Comparison of ENCODE assay signal across 8 cellular contexts in the genomic region with DNA sequence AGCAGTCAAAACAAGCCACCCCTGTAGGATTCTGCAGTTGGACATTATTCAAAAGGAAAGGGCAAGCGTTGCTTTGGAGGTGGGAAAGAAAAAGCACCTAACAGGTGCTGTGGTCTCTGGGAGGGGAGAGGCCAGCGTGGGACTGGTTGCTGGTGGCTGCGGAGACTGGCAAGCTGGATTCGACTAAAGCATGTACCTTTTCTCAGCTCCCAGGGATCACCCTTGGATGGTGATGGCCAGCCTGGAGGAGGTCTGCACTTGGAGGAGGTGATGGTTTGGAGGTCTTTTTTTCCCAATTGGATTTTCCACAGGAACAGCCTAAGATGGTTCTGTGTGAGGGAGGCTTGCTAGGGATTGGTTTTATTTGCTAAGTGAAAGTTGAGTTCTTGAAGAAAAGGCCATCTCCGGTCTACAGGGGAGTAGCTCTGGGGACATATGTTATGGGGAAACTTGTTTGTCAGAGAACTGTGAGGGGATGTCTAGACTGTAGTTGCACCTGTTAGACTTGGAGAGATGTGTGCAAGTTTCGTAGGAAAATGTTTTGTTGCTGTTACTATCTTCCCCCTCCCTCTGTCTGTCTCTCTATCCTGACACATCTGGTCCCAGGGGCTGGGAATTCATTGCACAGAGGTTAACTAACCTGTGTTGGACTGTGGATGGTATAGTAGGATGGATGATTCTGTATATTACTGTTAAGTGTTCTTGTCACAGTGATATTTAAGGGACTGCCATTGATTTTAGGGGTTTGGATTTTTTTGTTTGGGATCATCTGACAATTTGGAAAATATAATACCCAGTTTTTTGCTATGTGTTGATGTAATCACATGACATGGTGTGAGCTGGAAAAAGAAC. TPM values are rescaled to one million over a fixed set of nuclear protein-coding genes. Genes with fewer than 3 reads are reported as not detected.
DNase-seq lines count a peak whose midpoint lies in the region; ATAC-seq and TF ChIP-seq lines count a peak whose summit lies in the region.

No MANE protein-coding gene starts in this region.

- no TSS peak for BruUV-seq in Calu3 (replicated peaks; lab: Mats Ljungman, UMichigan)

- peak overlapping the region; percentile 93 for H3K27ac Mint-ChIP-seq in Calu3 (ENCODE audit: unreplicated experiment)
- H3K27ac Mint-ChIP-seq in activated naive CD8-positive, alpha-beta T cell treated with anti-CD3 and anti-CD28 coated beads, Interleukin-2, amount 50 U/mL, for 24 hours: peak overlapping the region; percentile 93

- peak overlapping the region; percentile 84 for H3K4me3 Mint-ChIP-seq in Calu3 (ENCODE audit: low read depth, unreplicated experiment)
- H3K4me3 Mint-ChIP-seq in activated naive CD8-positive, alpha-beta T cell treated with anti-CD3 and anti-CD28 coated beads, Interleukin-2, amount 50 U/mL, for 24 hours: peak overlapping the region; percentile 92

- no peak for TF ChIP-seq POLR2A in testis (IDR thresholded peaks at IDR 0.05)

- intact Hi-C loops in Calu3 (cut with micrococcal nuclease; ENCODE audit: unreplicated experiment): loop anchor here (2.0 to 5.0 kb wide), 4 partner anchors 98 to 293 kb away; no protein-coding TSS in a partner anchor
- intact Hi-C loops in testis (cut with DNase I; ENCODE audit: low total_unique reads): no loop called here

- peak overlapping the region; percentile 95 for H3K9ac ChIP-seq in HUES6 (ENCODE audit: low read length)

- CTCF ChIA-PET in Calu3 (lab: Charles Lee): interaction anchor here (0.8 kb wide), 1 partner anchor 292 kb away, joined by 3 read pairs; no protein-coding TSS in a partner anchor

- DNase-seq in Calu3 (no peak), kidney glomerular epithelial cell (lab: John Stamatoyannopoulos, UW) (peak; percentile 24), testis (no peak)
- DNase-seq in activated naive CD8-positive, alpha-beta T cell treated with anti-CD3 and anti-CD28 coated beads, Interleukin-2, amount 50 U/mL, for 24 hours: no peak

- H3K27me3 Mint-ChIP-seq in Calu3 (ENCODE audit: unreplicated experiment): no peaks in the 10 kb centered on the region
- no peaks in the 10 kb centered on the region for H3K27me3 Mint-ChIP-seq in activated naive CD8-positive, alpha-beta T cell treated with anti-CD3 and anti-CD28 coated beads, Interleukin-2, amount 50 U/mL, for 24 hours

- WGBS in testis, 2 donors: 22 to 50% methylated on average over 6 of the region's 6 CpGs

- peaks cover 51% of the 10 kb centered on the region for H3K36me3 Mint-ChIP-seq in Calu3 (ENCODE audit: insufficient read depth, unreplicated experiment)
- H3K36me3 Mint-ChIP-seq in activated naive CD8-positive, alpha-beta T cell treated with anti-CD3 and anti-CD28 coated beads, Interleukin-2, amount 50 U/mL, for 24 hours (ENCODE audit: low read depth): peaks cover 39% of the 10 kb centered on the region

- peak; percentile 21 for ATAC-seq in activated naive CD8-positive, alpha-beta T cell treated with anti-CD3 and anti-CD28 coated beads, Interleukin-2, amount 50 U/mL, for 24 hours
- no peak for ATAC-seq in GM19023 (IDR thresholded peaks at IDR 0.05; ENCODE audit: unreplicated experiment)
- no peak for ATAC-seq in HG03460 (IDR thresholded peaks at IDR 0.05; ENCODE audit: unreplicated experiment)
- ATAC-seq in GM21723 (IDR thresholded peaks at IDR 0.05; ENCODE audit: unreplicated experiment): no peak

- no peaks in the 10 kb centered on the region for H3K9me3 Mint-ChIP-seq in Calu3 (ENCODE audit: low read depth, unreplicated experiment)
- no peaks in the 10 kb centered on the region for H3K9me3 Mint-ChIP-seq in activated naive CD8-positive, alpha-beta T cell treated with anti-CD3 and anti-CD28 coated beads, Interleukin-2, amount 50 U/mL, for 24 hours

- H3K27me3 ChIP-seq in HUES6 (ENCODE audit: control insufficient read depth, insufficient read depth, low read length) (no peaks in the 10 kb centered on the region), testis (no peaks in the 10 kb centered on the region)

- H3K4me1 ChIP-seq in HUES6 (ENCODE audit: control insufficient read depth, insufficient read depth, low read length) (peaks cover 22% of the 10 kb centered on the region), testis (peaks cover 20% of the 10 kb centered on the region)

- H3K9me3 ChIP-seq in HUES6 (ENCODE audit: control insufficient read depth, insufficient read depth, low read depth, low read length): no peaks in the 10 kb centered on the region
- H3K9me3 ChIP-seq in testis: no peaks in the 10 kb centered on the region

- no peak overlapping the region for H3K27ac ChIP-seq in HUES6 (ENCODE audit: low read depth, low read length)
- H3K27ac ChIP-seq in testis: peak overlapping the region; percentile 86 to 96

- peak overlapping the region; percentile 92 for H3K4me3 ChIP-seq in HUES6 (ENCODE audit: low read depth, low read length)
- H3K4me3 ChIP-seq in testis: peak overlapping the region; percentile 88 to 97

- H3K36me3 ChIP-seq in HUES6 (ENCODE audit: control insufficient read depth, insufficient read depth, low read length): peaks cover 27% of the 10 kb centered on the region
- no peaks in the 10 kb centered on the region for H3K36me3 ChIP-seq in testis (ENCODE audit: low read depth, missing control alignments)

- H3K4me1 Mint-ChIP-seq in Calu3 (ENCODE audit: low read depth, unreplicated experiment): peaks cover 50% of the 10 kb centered on the region
- peaks cover 67% of the 10 kb centered on the region for H3K4me1 Mint-ChIP-seq in activated naive CD8-positive, alpha-beta T cell treated with anti-CD3 and anti-CD28 coated beads, Interleukin-2, amount 50 U/mL, for 24 hours

- TF ChIP-seq CTCF in Calu3 (IDR thresholded peaks at IDR 0.05; ENCODE audit: unreplicated experiment) (no peak), testis (IDR thresholded peaks at IDR 0.05) (no peak)

RNA-seq across cellular contexts. Expression of a gene that starts 2.2 kb away (rescaled TPM):
- total RNA-seq in Calu3 (2022) (62.3 and 74.6 TPM in 2 replicates), testis (10 to 100 TPM; 17.4 to 18.4 TPM)
- 14.6 TPM for polyA plus RNA-seq in testis (ENCODE audit: insufficient read depth, low read depth, low replicate concordance)
